Comparison of ENCODE assay signal across 1 cellular context in genomic region chr10:97572214-97572989, GRCh38.
A peak's percentile ranks its signal among the peaks of the same experiment; 100 is the strongest.
TF ChIP-seq lines count a peak whose summit lies in the region.

A gene with protein sequence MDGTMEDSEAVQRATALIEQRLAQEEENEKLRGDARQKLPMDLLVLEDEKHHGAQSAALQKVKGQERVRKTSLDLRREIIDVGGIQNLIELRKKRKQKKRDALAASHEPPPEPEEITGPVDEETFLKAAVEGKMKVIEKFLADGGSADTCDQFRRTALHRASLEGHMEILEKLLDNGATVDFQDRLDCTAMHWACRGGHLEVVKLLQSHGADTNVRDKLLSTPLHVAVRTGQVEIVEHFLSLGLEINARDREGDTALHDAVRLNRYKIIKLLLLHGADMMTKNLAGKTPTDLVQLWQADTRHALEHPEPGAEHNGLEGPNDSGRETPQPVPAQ (plus strand): TSS chr10:97572779. CDS start chr10:97572789, 10 bp downstream.

TF ChIP-seq in K562, 482 proteins besides CTCF, POLR2A, EP300 and RAD21 (continued from another document):
- TF ChIP-seq, protein P1, sequence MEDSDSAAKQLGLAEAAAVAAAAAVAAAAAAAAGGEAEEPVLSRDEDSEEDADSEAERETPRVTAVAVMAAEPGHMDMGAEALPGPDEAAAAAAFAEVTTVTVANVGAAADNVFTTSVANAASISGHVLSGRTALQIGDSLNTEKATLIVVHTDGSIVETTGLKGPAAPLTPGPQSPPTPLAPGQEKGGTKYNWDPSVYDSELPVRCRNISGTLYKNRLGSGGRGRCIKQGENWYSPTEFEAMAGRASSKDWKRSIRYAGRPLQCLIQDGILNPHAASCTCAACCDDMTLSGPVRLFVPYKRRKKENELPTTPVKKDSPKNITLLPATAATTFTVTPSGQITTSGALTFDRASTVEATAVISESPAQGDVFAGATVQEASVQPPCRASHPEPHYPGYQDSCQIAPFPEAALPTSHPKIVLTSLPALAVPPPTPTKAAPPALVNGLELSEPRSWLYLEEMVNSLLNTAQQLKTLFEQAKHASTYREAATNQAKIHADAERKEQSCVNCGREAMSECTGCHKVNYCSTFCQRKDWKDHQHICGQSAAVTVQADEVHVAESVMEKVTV (CRISPR knock-in tag; IDR thresholded peaks at IDR 0.05): peak; percentile 56
- 0 out of 2 replicates have a peak, but pooled peaks have one; percentile 5 for TF ChIP-seq BHLHE40 (IDR thresholded peaks at IDR 0.05; ENCODE audit: low read length)
- TF ChIP-seq JUND (IDR thresholded peaks at IDR 0.05; ENCODE audit: borderline replicate concordance, low read depth, low read length): peak; percentile 21; the same call in 1 of the 2 replicates
- no peak for TF ChIP-seq JUND (tag; IDR thresholded peaks at IDR 0.05; ENCODE audit: borderline replicate concordance, low read depth, low read length)
- no peak for TF ChIP-seq ZFP91 (CRISPR knock-in tag; IDR thresholded peaks at IDR 0.05)
- peak; percentile 86 for TF ChIP-seq SMC3 (conservative IDR thresholded peaks at IDR 0.05; ENCODE audit: insufficient read depth, low read depth, low read length)
- TF ChIP-seq ELF1 (tag; IDR thresholded peaks at IDR 0.05): peak; percentile 34; the same call in 1 of the 2 replicates
- no peak for TF ChIP-seq TFAM (CRISPR knock-in tag; conservative IDR thresholded peaks at IDR 0.05)
- peak; percentile 66 for TF ChIP-seq STAG1 (CRISPR knock-in tag; IDR thresholded peaks at IDR 0.05; ENCODE audit: borderline replicate concordance)
- no peak for TF ChIP-seq SNRNP70 (optimal IDR thresholded peaks at IDR 0.05; ENCODE audit: low read depth, low read length)
- peak in 1 of 2 experiments; percentile 13; a peak in 1 of 4 replicates for TF ChIP-seq RCOR1 (IDR thresholded peaks at IDR 0.05; ENCODE audit: borderline replicate concordance in 1 of 2, low read depth in 2 of 2, low read length in 2 of 2)
- 0 out of 2 replicates have a peak, but pooled peaks have one; percentile 12 for TF ChIP-seq CEBPB (tag; IDR thresholded peaks at IDR 0.05)
- TF ChIP-seq NFIC (IDR thresholded peaks at IDR 0.05): peak; percentile 87
- peak; percentile 87 for TF ChIP-seq SPI1 (IDR thresholded peaks at IDR 0.05; ENCODE audit: borderline replicate concordance, low read depth, low read length)
- TF ChIP-seq ZNF740 (CRISPR knock-in tag; IDR thresholded peaks at IDR 0.05): no peak
- no peak for TF ChIP-seq ZNF740 (tag; IDR thresholded peaks at IDR 0.05)
- TF ChIP-seq RB1 (IDR thresholded peaks at IDR 0.05; ENCODE audit: low read depth): 0 out of 2 replicates have a peak, but pooled peaks have one; percentile 19
- TF ChIP-seq NFE2 (IDR thresholded peaks at IDR 0.05; ENCODE audit: low read depth): peak; percentile 37; the same call in 1 of the 2 replicates
- TF ChIP-seq, protein P2, sequence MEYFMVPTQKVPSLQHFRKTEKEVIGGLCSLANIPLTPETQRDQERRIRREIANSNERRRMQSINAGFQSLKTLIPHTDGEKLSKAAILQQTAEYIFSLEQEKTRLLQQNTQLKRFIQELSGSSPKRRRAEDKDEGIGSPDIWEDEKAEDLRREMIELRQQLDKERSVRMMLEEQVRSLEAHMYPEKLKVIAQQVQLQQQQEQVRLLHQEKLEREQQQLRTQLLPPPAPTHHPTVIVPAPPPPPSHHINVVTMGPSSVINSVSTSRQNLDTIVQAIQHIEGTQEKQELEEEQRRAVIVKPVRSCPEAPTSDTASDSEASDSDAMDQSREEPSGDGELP (CRISPR knock-in tag; IDR thresholded peaks at IDR 0.05; ENCODE audit: borderline replicate concordance): peak; percentile 53; the same call in 1 of the 2 replicates
- no peak for TF ChIP-seq NFIX (CRISPR knock-in tag; IDR thresholded peaks at IDR 0.05; ENCODE audit: low read depth)
